Comparison of ENCODE assay signal across 24 cellular contexts in the genomic region with DNA sequence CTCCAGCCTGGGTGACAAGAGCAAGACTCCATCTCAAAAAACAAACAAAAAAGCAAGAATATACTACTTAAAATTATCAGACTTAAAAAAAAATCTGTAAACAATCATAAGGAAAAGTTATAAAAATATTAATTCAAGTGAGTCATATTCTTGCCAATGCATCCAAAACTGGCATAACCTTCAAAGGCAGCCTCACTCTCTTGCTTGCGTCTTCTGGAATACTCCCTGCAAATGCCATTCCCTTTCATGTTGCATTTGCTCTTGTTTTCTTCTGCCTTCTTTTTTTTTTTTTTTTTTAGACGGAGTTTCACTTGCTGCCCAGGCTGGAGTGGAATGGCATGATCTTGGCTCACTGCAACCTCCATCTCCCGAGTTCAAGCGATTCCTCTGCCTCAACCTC. TPM values are rescaled to one million over a fixed set of nuclear protein-coding genes. Genes with fewer than 3 reads are reported as not detected.
A peak's percentile ranks its signal among the peaks of the same experiment; 100 is the strongest.
DNase-seq lines count a peak whose midpoint lies in the region; ATAC-seq and TF ChIP-seq lines count a peak whose summit lies in the region.
"Had no signal": no experiment of that assay in that cellular context is flagged by ENCODE, and none has a peak within 500 bp of the region (broad histone marks: within the 10 kb centered on the region; RNA-seq: fewer than 3 reads in every experiment).

No MANE protein-coding gene starts in this region.

- H3K4me1 ChIP-seq in mesenchymal stem cell (ENCODE audit: control insufficient read depth, insufficient read depth, low read depth, low read length), result peaks cover 2% of the 10 kb centered on the region
- H3K4me1 ChIP-seq: BE2C, BLaER1 had no signal

- no peak overlapping the region for H2BK12ac ChIP-seq in mesenchymal stem cell (ENCODE audit: low read length in 2 of 2)

- H2AK5ac ChIP-seq in mesenchymal stem cell (ENCODE audit: low read length, severe bottlenecking), result no peak overlapping the region

- no peaks in the 10 kb centered on the region for H3K36me3 Mint-ChIP-seq in glutamatergic neuron (ENCODE audit: unreplicated experiment)
- H3K36me3 Mint-ChIP-seq: CD14-positive monocyte; CD4-positive, alpha-beta memory T cell; CD4-positive, CD25-positive, alpha-beta regulatory T cell; CD8-positive, alpha-beta memory T cell had no signal

- H3K4me1 Mint-ChIP-seq in glutamatergic neuron (ENCODE audit: low read depth, unreplicated experiment), result peaks cover 1% of the 10 kb centered on the region
- H3K4me1 Mint-ChIP-seq: CD14-positive monocyte; CD4-positive, alpha-beta memory T cell; CD8-positive, alpha-beta memory T cell had no signal

- H2BK120ac ChIP-seq in mesenchymal stem cell (ENCODE audit: low read depth, low read length), result peak overlapping the region; percentile 34

- no peak overlapping the region for H4K8ac ChIP-seq in mesenchymal stem cell (ENCODE audit: low read length)

- H3K18ac ChIP-seq in mesenchymal stem cell (ENCODE audit: low read depth in 1 of 2, low read length in 2 of 2), result no peak overlapping the region

- no peak for TF ChIP-seq CTCF in glutamatergic neuron (IDR thresholded peaks at IDR 0.05; ENCODE audit: partially characterized antibody, unreplicated experiment)

- H3K23ac ChIP-seq in mesenchymal stem cell (ENCODE audit: low read length in 2 of 2), result no peak overlapping the region

- no peak overlapping the region for H3K4ac ChIP-seq in mesenchymal stem cell (ENCODE audit: low read depth in 1 of 2, low read length in 2 of 2)

- no peak overlapping the region for H3K4me3 Mint-ChIP-seq in glutamatergic neuron (ENCODE audit: unreplicated experiment)
- H3K4me3 Mint-ChIP-seq: CD14-positive monocyte; CD4-positive, alpha-beta memory T cell; CD4-positive, CD25-positive, alpha-beta regulatory T cell; CD8-positive, alpha-beta memory T cell had no signal

- no peak overlapping the region for H2BK5ac ChIP-seq in mesenchymal stem cell (ENCODE audit: low read depth, low read length, poor library complexity, severe bottlenecking)

- H3K9me3 ChIP-seq in mesenchymal stem cell (ENCODE audit: control insufficient read depth, low read length), result no peaks in the 10 kb centered on the region
- H3K9me3 ChIP-seq: BE2C, BLaER1 had no signal

- no peak for ATAC-seq in HG03159 (IDR thresholded peaks at IDR 0.05; ENCODE audit: unreplicated experiment)
- ATAC-seq in HG03095 (IDR thresholded peaks at IDR 0.05; ENCODE audit: unreplicated experiment), result no peak

- no peaks in the 10 kb centered on the region for H3K36me3 ChIP-seq in mesenchymal stem cell (ENCODE audit: control insufficient read depth in 1 of 2, insufficient read depth in 2 of 2, low read depth in 1 of 2, low read length in 2 of 2)
- H3K36me3 ChIP-seq: BE2C, BLaER1 had no signal

- H3K79me1 ChIP-seq in mesenchymal stem cell (replicated peaks; ENCODE audit: low read length, poor library complexity, severe bottlenecking), result no peaks in the 10 kb centered on the region

- no peak overlapping the region for H3K14ac ChIP-seq in mesenchymal stem cell (ENCODE audit: low read length in 2 of 2)

- DNase-seq in amniotic epithelial cell (ENCODE audit: low read depth) (peak; percentile 20), fibroblast of gingiva (ENCODE audit: low read depth) (peak; percentile 57), mesenchymal stem cell (no peak), glutamatergic neuron (no peak)
- DNase-seq: 8988T; ACHN; BE2C; C1 segment of cervical spinal cord; CD4-positive, alpha-beta memory T cell; CD4-positive, CD25-positive, alpha-beta regulatory T cell; CD8-positive, alpha-beta memory T cell; COR-L47; DMS 273 treated with DMSO at 0.1 percent for 48 hours; DMS153; DMS53; DMS79; DND-41; EL; GDM1 had no signal

- no peak overlapping the region for H3K27ac Mint-ChIP-seq in glutamatergic neuron (ENCODE audit: unreplicated experiment)
- H3K27ac Mint-ChIP-seq: CD14-positive monocyte; CD4-positive, alpha-beta memory T cell; CD4-positive, CD25-positive, alpha-beta regulatory T cell; CD8-positive, alpha-beta memory T cell had no signal

- no peak overlapping the region for H3K27ac ChIP-seq in mesenchymal stem cell (ENCODE audit: low read length, poor library complexity, severe bottlenecking)
- H3K27ac ChIP-seq: BLaER1 had no signal

- peaks cover 3% of the 10 kb centered on the region for H3K9me3 Mint-ChIP-seq in glutamatergic neuron (ENCODE audit: unreplicated experiment)

- no peaks in the 10 kb centered on the region for H3K27me3 ChIP-seq in mesenchymal stem cell (ENCODE audit: control insufficient read depth in 1 of 2, insufficient read depth in 1 of 2, low read length in 2 of 2)
- H3K27me3 ChIP-seq: BE2C, BLaER1 had no signal

- no peak overlapping the region for H2BK15ac ChIP-seq in mesenchymal stem cell (ENCODE audit: low read depth, poor library complexity, severe bottlenecking)

- 98% methylated on average over 1 of the region's 4 CpGs for WGBS in mesenchymal stem cell

- no peak overlapping the region for H3K9ac ChIP-seq in mesenchymal stem cell (ENCODE audit: low read length)
- H3K9ac ChIP-seq: BLaER1 had no signal

- H3K27me3 Mint-ChIP-seq in glutamatergic neuron (ENCODE audit: unreplicated experiment), result peaks cover 3% of the 10 kb centered on the region

- no peak overlapping the region for H2AFZ ChIP-seq in mesenchymal stem cell (ENCODE audit: low read depth, low read length)

- no peak overlapping the region for H4K91ac ChIP-seq in mesenchymal stem cell (ENCODE audit: low read length)

- H3K4me3 ChIP-seq in mesenchymal stem cell (ENCODE audit: insufficient read depth in 1 of 2, low read depth in 1 of 2, low read length in 2 of 2), result no peak overlapping the region
- H3K4me3 ChIP-seq: BLaER1 had no signal

- H3K4me2 ChIP-seq in mesenchymal stem cell (ENCODE audit: low read length, poor library complexity, severe bottlenecking), result no peak overlapping the region
- H3K4me2 ChIP-seq: BLaER1 had no signal

RNA-seq across cellular contexts. Expression of a gene that starts 32.2 kb away (rescaled TPM):
- 6.2 TPM for polyA plus RNA-seq in mesenchymal stem cell (2013, experiment 1 of 2)
- 6.1 TPM for polyA plus RNA-seq in mesenchymal stem cell (2013, experiment 2 of 2)
- 12.0 TPM for total RNA-seq in glutamatergic neuron (ENCODE audit: unreplicated experiment)
- total RNA-seq: CD4-positive, alpha-beta memory T cell had no signal
- polyA plus RNA-seq: CD14-positive monocyte; CD4-positive, alpha-beta memory T cell; CD4-positive, CD25-positive, alpha-beta regulatory T cell; CD8-positive, alpha-beta memory T cell had no signal

RNA-seq across cellular contexts. Expression of a gene that starts 42.1 kb away (rescaled TPM):
- under 0.01 TPM for polyA plus RNA-seq in mesenchymal stem cell (2013, experiment 1 of 2)
- polyA plus RNA-seq in mesenchymal stem cell (2013, experiment 2 of 2), result under 0.01 TPM
- 0.44 TPM for total RNA-seq in glutamatergic neuron (ENCODE audit: unreplicated experiment)
- total RNA-seq: CD4-positive, alpha-beta memory T cell; CD4-positive, CD25-positive, alpha-beta regulatory T cell; CD8-positive, alpha-beta memory T cell had no signal
- polyA plus RNA-seq: AG04450; CD14-positive monocyte; CD4-positive, alpha-beta memory T cell; CD4-positive, CD25-positive, alpha-beta regulatory T cell; CD8-positive, alpha-beta memory T cell had no signal

Comparison
In these comparisons a context has a peak if more than half of its experiments do, and no peak if none do; other contexts are left out.
1. DNase-seq: peak in amniotic epithelial cell (single experiment) and fibroblast of gingiva (single experiment); none in mesenchymal stem cell (single experiment) and glutamatergic neuron (single experiment).